1 cellular context compared by ENCODE assay signal in the genomic region with DNA sequence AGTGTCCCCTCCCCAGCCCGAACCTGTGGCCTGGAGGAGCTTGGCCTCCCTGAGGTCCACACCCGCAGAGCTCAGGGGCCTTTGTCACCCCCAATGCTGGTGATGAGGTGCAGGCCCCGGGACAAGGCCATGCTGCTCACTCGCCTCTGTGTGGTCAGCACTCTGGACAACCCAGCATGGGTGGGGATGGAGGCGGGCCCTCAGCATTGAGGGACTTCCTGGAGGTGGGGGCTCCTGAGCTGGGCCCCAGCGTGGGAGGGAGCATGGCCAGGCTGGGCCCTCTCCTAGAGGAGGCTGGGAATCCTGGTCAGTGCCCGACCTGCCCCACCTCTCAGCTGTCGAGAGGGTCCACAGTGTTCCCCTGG.
TF ChIP-seq lines count a peak whose summit lies in the region.

No MANE protein-coding gene starts in this region.

TF ChIP-seq in endothelial cell of umbilical vein, 7 proteins besides CTCF, POLR2A, EP300 and RAD21:
- TF ChIP-seq GATA2 (IDR thresholded peaks at IDR 0.05; ENCODE audit: insufficient read depth, insufficient read length, low read depth, low read length) (no peak), POLR2AphosphoS5 (IDR thresholded peaks at IDR 0.05; ENCODE audit: insufficient read depth, low read depth, low read length) (no peak), JUN (IDR thresholded peaks at IDR 0.05; ENCODE audit: borderline replicate concordance, insufficient read depth, insufficient read length, low read depth) (no peak), FOS (IDR thresholded peaks at IDR 0.05; ENCODE audit: borderline replicate concordance, insufficient read depth, low read length) (no peak), MYC (IDR thresholded peaks at IDR 0.05; ENCODE audit: low read depth, low read length) (no peak), EZH2 (IDR thresholded peaks at IDR 0.05; ENCODE audit: borderline replicate concordance, low read depth, low read length, severe bottlenecking) (no peak)
- TF ChIP-seq, protein P1, sequence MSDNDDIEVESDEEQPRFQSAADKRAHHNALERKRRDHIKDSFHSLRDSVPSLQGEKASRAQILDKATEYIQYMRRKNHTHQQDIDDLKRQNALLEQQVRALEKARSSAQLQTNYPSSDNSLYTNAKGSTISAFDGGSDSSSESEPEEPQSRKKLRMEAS (IDR thresholded peaks at IDR 0.05; ENCODE audit: insufficient read depth, insufficient read length), result no peak
